ENCODE assay signal across 1 cellular context in the genomic region with DNA sequence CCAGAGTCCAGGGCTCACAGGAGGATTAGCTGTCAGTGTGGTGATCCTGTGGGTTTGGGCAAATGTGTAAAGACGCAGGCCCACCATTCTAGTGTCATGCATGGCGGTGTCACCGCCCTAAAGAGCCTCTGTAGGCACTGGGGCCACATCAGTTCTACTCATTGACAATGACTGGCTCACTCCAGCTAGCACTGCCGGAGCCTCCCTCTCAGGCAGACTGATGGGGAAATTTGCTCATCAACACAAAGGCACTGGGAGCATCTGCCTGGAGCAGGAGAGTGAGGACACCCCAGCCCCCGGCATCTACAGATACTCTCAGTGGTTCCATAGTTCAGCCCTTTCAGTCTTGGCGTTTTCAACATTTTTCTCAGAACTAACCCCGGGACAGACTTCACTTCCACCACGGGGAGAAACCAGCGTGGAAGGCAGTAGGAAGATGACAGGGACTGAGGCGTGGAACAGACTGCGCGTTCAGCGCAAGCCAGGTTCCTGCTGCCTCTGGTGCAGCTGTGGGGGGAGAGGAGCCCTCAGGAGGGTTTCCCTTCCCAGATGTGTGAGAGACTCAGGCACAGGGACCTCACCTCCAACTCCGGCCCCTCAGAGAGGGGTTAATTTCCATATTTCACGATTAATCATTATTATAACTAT.
TF ChIP-seq lines count a peak whose summit lies in the region.

No MANE protein-coding gene starts in this region.

TF ChIP-seq in WTC11, 78 proteins besides CTCF, POLR2A, EP300 and RAD21 (continued from another document):
- TF ChIP-seq, protein P1, sequence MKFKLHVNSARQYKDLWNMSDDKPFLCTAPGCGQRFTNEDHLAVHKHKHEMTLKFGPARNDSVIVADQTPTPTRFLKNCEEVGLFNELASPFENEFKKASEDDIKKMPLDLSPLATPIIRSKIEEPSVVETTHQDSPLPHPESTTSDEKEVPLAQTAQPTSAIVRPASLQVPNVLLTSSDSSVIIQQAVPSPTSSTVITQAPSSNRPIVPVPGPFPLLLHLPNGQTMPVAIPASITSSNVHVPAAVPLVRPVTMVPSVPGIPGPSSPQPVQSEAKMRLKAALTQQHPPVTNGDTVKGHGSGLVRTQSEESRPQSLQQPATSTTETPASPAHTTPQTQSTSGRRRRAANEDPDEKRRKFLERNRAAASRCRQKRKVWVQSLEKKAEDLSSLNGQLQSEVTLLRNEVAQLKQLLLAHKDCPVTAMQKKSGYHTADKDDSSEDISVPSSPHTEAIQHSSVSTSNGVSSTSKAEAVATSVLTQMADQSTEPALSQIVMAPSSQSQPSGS (CRISPR knock-in tag; IDR thresholded peaks at IDR 0.05; ENCODE audit: borderline replicate concordance, low read depth), result no peak
- TF ChIP-seq, protein P2, sequence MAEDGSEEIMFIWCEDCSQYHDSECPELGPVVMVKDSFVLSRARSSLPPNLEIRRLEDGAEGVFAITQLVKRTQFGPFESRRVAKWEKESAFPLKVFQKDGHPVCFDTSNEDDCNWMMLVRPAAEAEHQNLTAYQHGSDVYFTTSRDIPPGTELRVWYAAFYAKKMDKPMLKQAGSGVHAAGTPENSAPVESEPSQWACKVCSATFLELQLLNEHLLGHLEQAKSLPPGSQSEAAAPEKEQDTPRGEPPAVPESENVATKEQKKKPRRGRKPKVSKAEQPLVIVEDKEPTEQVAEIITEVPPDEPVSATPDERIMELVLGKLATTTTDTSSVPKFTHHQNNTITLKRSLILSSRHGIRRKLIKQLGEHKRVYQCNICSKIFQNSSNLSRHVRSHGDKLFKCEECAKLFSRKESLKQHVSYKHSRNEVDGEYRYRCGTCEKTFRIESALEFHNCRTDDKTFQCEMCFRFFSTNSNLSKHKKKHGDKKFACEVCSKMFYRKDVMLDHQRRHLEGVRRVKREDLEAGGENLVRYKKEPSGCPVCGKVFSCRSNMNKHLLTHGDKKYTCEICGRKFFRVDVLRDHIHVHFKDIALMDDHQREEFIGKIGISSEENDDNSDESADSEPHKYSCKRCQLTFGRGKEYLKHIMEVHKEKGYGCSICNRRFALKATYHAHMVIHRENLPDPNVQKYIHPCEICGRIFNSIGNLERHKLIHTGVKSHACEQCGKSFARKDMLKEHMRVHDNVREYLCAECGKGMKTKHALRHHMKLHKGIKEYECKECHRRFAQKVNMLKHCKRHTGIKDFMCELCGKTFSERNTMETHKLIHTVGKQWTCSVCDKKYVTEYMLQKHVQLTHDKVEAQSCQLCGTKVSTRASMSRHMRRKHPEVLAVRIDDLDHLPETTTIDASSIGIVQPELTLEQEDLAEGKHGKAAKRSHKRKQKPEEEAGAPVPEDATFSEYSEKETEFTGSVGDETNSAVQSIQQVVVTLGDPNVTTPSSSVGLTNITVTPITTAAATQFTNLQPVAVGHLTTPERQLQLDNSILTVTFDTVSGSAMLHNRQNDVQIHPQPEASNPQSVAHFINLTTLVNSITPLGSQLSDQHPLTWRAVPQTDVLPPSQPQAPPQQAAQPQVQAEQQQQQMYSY (CRISPR knock-in tag; IDR thresholded peaks at IDR 0.05), result no peak
TF ChIP-seq in WTC11: peak in this region for 0.
